In genomic region chr2:71880846-71881610, GRCh38 we compare ENCODE assay signal across 9 cellular contexts.
DNase-seq lines count a peak whose midpoint lies in the region; ATAC-seq and TF ChIP-seq lines count a peak whose summit lies in the region.
"Had no signal": no experiment of that assay in that cellular context is flagged by ENCODE, and none has a peak within 500 bp of the region (broad histone marks: within the 10 kb centered on the region; RNA-seq: fewer than 3 reads in every experiment).

No MANE protein-coding gene starts in this region.

- DNase-seq in SK-N-SH (no peak), foreskin keratinocyte (peak in 1 of 2 donors; percentile 38), renal cortical epithelial cell (ENCODE audit: low read depth) (peak; percentile 51), NCI-H345 treated with DMSO at 0.1 percent for 48 hours (lab: John Stamatoyannopoulos, UW; ENCODE audit: unreplicated experiment) (no peak), NCI-H1092 (lab: John Stamatoyannopoulos, UW) (no peak)
- DNase-seq in effector CD4-positive, alpha-beta T cell: no peak
- DNase-seq: activated CD4-positive, alpha-beta memory T cell treated with anti-CD3 and anti-CD28 coated beads for 36 hours had no signal

- 61% methylated on average over 3 of the region's 4 CpGs for WGBS in SK-N-SH (ENCODE audit: low lambda C conversion rate)

- H3K79me2 ChIP-seq in SK-N-SH (ENCODE audit: insufficient read depth): no peaks in the 10 kb centered on the region

- H3K9me2 ChIP-seq in SK-N-SH: no peaks in the 10 kb centered on the region

- H3K4me3 ChIP-seq in SK-N-SH (ENCODE audit: low read depth in 2 of 2, low read length in 1 of 2): no peak overlapping the region

- no peak overlapping the region for H3K4me2 ChIP-seq in SK-N-SH

- no peaks in the 10 kb centered on the region for H3K36me3 ChIP-seq in SK-N-SH (replicated peaks in 1 of 2; ENCODE audit: control insufficient read depth in 1 of 2, insufficient read depth in 2 of 2, low read length in 1 of 2)

- TF ChIP-seq CTCF in SK-N-SH (IDR thresholded peaks at IDR 0.05) (no peak), foreskin keratinocyte (conservative IDR thresholded peaks at IDR 0.05) (no peak)

- TF ChIP-seq EP300 in SK-N-SH (IDR thresholded peaks at IDR 0.05; ENCODE audit: borderline replicate concordance in 1 of 2, low read depth in 1 of 2, low read length in 1 of 2): peak in 1 of 2 experiments; percentile 70; a peak in 2 of 4 replicates

- H3K9me3 ChIP-seq in SK-N-SH: no peaks in the 10 kb centered on the region

- POLR2A ChIA-PET in SK-N-SH (lab: Yijun Ruan, JAX): no interaction called here

- H3K4me1 ChIP-seq in SK-N-SH (ENCODE audit: control insufficient read depth in 1 of 2, insufficient read depth in 2 of 2, low read depth in 1 of 2, low read length in 1 of 2): peaks cover 35% of the 10 kb centered on the region in 2 experiments
- no peaks in the 10 kb centered on the region for H3K4me1 ChIP-seq in foreskin keratinocyte

- peak; percentile 38 for ATAC-seq in GM18498 (IDR thresholded peaks at IDR 0.05; ENCODE audit: unreplicated experiment)
- ATAC-seq in foreskin keratinocyte: peak; percentile 28
- ATAC-seq in HG03175 (IDR thresholded peaks at IDR 0.05; ENCODE audit: unreplicated experiment): no peak

- H3K27me3 ChIP-seq in SK-N-SH (ENCODE audit: insufficient read depth) (no peaks in the 10 kb centered on the region), foreskin keratinocyte (peaks cover 5% of the 10 kb centered on the region)

- H3K27ac ChIP-seq in SK-N-SH (ENCODE audit: low read depth in 2 of 2, low read length in 1 of 2) (peak overlapping the region in 1 of 2 experiments; percentile 29; a peak in 1 of 4 replicates), foreskin keratinocyte (no peak overlapping the region)

- TF ChIP-seq RAD21 in SK-N-SH (IDR thresholded peaks at IDR 0.05; ENCODE audit: low read length): no peak

- CTCF ChIA-PET in SK-N-SH (lab: Yijun Ruan, JAX): interaction anchor here (0.8 to 2.1 kb wide), 6 partner anchors 9 to 332 kb away, joined by 3 to 9 read pairs (median 4); no protein-coding TSS in a partner anchor

- no peaks in the 10 kb centered on the region for H4K20me1 ChIP-seq in SK-N-SH (ENCODE audit: insufficient read depth)

- no peak overlapping the region for H3K9ac ChIP-seq in SK-N-SH

- no peaks in the 10 kb centered on the region for H3F3A ChIP-seq in SK-N-SH (replicated peaks; ENCODE audit: insufficient read depth)

- H2AFZ ChIP-seq in SK-N-SH (ENCODE audit: low read depth): no peak overlapping the region

TF ChIP-seq in SK-N-SH, 30 proteins besides CTCF, POLR2A, EP300 and RAD21:
- peak; percentile 66 for TF ChIP-seq TCF12 (IDR thresholded peaks at IDR 0.05)
- TF ChIP-seq USF1 (IDR thresholded peaks at IDR 0.05; ENCODE audit: borderline replicate concordance, low read depth): no peak
- peak; percentile 93 for TF ChIP-seq RXRA (IDR thresholded peaks at IDR 0.05; ENCODE audit: borderline replicate concordance, low read depth)
- TF ChIP-seq JUND (IDR thresholded peaks at IDR 0.05): peak; percentile 66
- no peak for TF ChIP-seq EZH2phosphoT487 (IDR thresholded peaks at IDR 0.05; ENCODE audit: borderline replicate concordance, low read depth)
- peak; percentile 51; the same call in 1 of the 2 replicates for TF ChIP-seq MEF2A (IDR thresholded peaks at IDR 0.05; ENCODE audit: borderline replicate concordance, low read depth)
- TF ChIP-seq GABPA (IDR thresholded peaks at IDR 0.05; ENCODE audit: low read depth): 0 out of 2 replicates have a peak, but pooled peaks have one; percentile 15
- peak; percentile 31; the same call in 1 of the 2 replicates for TF ChIP-seq PBX3 (IDR thresholded peaks at IDR 0.05)
- TF ChIP-seq FOSL2 (IDR thresholded peaks at IDR 0.05; ENCODE audit: borderline replicate concordance, low read depth): peak; percentile 66
- peak; percentile 83 for TF ChIP-seq NFIC (IDR thresholded peaks at IDR 0.05; ENCODE audit: borderline replicate concordance)
- no peak for TF ChIP-seq YY1 (IDR thresholded peaks at IDR 0.05; ENCODE audit: low read depth)
TF ChIP-seq in SK-N-SH: peak in this region for 8.
